In genomic region chr6:170292111-170292777, GRCh38 we compare ENCODE assay signal across 2 cellular contexts.
TF ChIP-seq lines count a peak whose summit lies in the region.

No MANE protein-coding gene starts in this region.

TF ChIP-seq in IMR-90, 13 proteins besides CTCF, POLR2A, EP300 and RAD21 (continued from another document):
- TF ChIP-seq USF2 (IDR thresholded peaks at IDR 0.05; ENCODE audit: low read depth, low read length): peak; percentile 38; the same call in 1 of the 2 replicates
TF ChIP-seq in IMR-90: peak in this region for 1.

TF ChIP-seq in neural cell, 6 proteins besides CTCF, POLR2A, EP300 and RAD21:
- TF ChIP-seq REST (IDR thresholded peaks at IDR 0.05; ENCODE audit: borderline replicate concordance) (no peak), MXI1 (conservative IDR thresholded peaks at IDR 0.05; ENCODE audit: poor library complexity, severe bottlenecking) (no peak), POLR2AphosphoS5 (IDR thresholded peaks at IDR 0.05) (no peak)
